Comparison of ENCODE assay signal across 1 cellular context in genomic region chr7:114979803-114980507, GRCh38.
TF ChIP-seq lines count a peak whose summit lies in the region.

No MANE protein-coding gene starts in this region.

TF ChIP-seq in liver, 16 proteins besides CTCF, POLR2A, EP300 and RAD21 (continued from another document):
- TF ChIP-seq, protein P1, sequence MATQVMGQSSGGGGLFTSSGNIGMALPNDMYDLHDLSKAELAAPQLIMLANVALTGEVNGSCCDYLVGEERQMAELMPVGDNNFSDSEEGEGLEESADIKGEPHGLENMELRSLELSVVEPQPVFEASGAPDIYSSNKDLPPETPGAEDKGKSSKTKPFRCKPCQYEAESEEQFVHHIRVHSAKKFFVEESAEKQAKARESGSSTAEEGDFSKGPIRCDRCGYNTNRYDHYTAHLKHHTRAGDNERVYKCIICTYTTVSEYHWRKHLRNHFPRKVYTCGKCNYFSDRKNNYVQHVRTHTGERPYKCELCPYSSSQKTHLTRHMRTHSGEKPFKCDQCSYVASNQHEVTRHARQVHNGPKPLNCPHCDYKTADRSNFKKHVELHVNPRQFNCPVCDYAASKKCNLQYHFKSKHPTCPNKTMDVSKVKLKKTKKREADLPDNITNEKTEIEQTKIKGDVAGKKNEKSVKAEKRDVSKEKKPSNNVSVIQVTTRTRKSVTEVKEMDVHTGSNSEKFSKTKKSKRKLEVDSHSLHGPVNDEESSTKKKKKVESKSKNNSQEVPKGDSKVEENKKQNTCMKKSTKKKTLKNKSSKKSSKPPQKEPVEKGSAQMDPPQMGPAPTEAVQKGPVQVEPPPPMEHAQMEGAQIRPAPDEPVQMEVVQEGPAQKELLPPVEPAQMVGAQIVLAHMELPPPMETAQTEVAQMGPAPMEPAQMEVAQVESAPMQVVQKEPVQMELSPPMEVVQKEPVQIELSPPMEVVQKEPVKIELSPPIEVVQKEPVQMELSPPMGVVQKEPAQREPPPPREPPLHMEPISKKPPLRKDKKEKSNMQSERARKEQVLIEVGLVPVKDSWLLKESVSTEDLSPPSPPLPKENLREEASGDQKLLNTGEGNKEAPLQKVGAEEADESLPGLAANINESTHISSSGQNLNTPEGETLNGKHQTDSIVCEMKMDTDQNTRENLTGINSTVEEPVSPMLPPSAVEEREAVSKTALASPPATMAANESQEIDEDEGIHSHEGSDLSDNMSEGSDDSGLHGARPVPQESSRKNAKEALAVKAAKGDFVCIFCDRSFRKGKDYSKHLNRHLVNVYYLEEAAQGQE (IDR thresholded peaks at IDR 0.05), result no peak
- no peak for TF ChIP-seq ATF3 (IDR thresholded peaks at IDR 0.05)
TF ChIP-seq in liver: peak in this region for 0.
